20 cellular contexts compared by ENCODE assay signal in the genomic region with DNA sequence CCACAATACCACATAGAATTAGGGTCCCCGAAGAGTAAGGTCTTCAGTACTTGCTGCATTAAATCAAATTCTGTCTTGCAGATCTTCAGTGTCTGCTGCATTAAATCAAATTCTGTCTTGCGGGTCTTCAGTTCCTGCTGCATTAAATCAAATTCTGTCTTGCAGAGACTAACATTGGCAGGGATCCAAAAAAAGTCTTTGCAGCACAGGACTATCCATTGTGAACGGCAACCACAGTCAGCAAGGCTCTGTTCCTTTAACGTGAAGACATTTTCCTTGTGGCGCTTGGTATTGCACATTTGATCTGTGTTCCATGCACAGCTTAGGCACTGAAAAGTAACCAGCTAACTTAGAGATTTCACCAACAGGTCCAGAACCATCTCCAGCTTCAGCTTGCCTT. TPM values are rescaled to one million over a fixed set of nuclear protein-coding genes. Genes with fewer than 3 reads are reported as not detected.
DNase-seq lines count a peak whose midpoint lies in the region; ATAC-seq and TF ChIP-seq lines count a peak whose summit lies in the region.
"Had no signal": no experiment of that assay in that cellular context is flagged by ENCODE, and none has a peak within 500 bp of the region (broad histone marks: within the 10 kb centered on the region; RNA-seq: fewer than 3 reads in every experiment).

No MANE protein-coding gene starts in this region.

- DNase-seq in NCI-H1417 (lab: John Stamatoyannopoulos, UW) (peak in 2 of 3 experiments; percentile 9 to 22), NCI-H1417 treated with DMSO at 0.1 percent for 48 hours (lab: John Stamatoyannopoulos, UW) (no peak), SK-MEL-5 (ENCODE audit: low read depth, low spot score) (peak; percentile 44), fibroblast of mammary gland (ENCODE audit: low read depth) (peak; percentile 18)
- no peak for DNase-seq in activated CD4-positive, alpha-beta T cell treated with anti-CD3 and anti-CD28 coated beads for 1 hour
- DNase-seq: activated CD4-positive, alpha-beta T cell treated with anti-CD3 and anti-CD28 coated beads, Interleukin-2, amount 50 U/mL, for 1 hour; activated naive CD4-positive, alpha-beta T cell treated with anti-CD3 and anti-CD28 coated beads, Interleukin-2, amount 10 ng/mL, durations not matched to agents 7 days and 5 days; CD4-positive, CD25-positive, alpha-beta regulatory T cell; effector CD8-positive, alpha-beta T cell; MM.1S; NCI-H2171; OCI-M1; spleen had no signal

- peaks cover 20% of the 10 kb centered on the region for H3K27me3 ChIP-seq in skeletal muscle satellite cell (ENCODE audit: control insufficient read depth, insufficient read depth, low read length)
- H3K27me3 ChIP-seq: ovary had no signal

- no peaks in the 10 kb centered on the region for H3K9me3 ChIP-seq in skeletal muscle satellite cell (replicated peaks; ENCODE audit: low read length)
- H3K9me3 ChIP-seq: A549, ovary, spleen had no signal

- H3K4me2 ChIP-seq in skeletal muscle satellite cell (ENCODE audit: low read length): peak overlapping the region; percentile 52
- H3K4me2 ChIP-seq: A549 had no signal

- no peak overlapping the region for H3K4me3 ChIP-seq in fibroblast of mammary gland (ENCODE audit: control insufficient read depth, low read depth, low read length)
- no peak overlapping the region for H3K4me3 ChIP-seq in skeletal muscle satellite cell (ENCODE audit: low read length)
- H3K4me3 ChIP-seq: A549, ovary, spleen had no signal

- in situ Hi-C loops in SK-MEL-5 (cut with HindIII; ENCODE audit: low pct_unique_long_range_greater_than_20kb, low sequenced_read_pairs): no loop called here

- ATAC-seq in GM21786 (IDR thresholded peaks at IDR 0.05; ENCODE audit: unreplicated experiment): no peak
- ATAC-seq in HG03432 (IDR thresholded peaks at IDR 0.05; ENCODE audit: unreplicated experiment): no peak
- ATAC-seq: A549; left lobe of liver; stimulated activated effector memory CD8-positive, alpha-beta T cell treated with anti-CD3 and anti-CD28 coated beads, Interleukin-12 subunit alpha, Interleukin-12 subunit beta, amount 100 ng/mL, for 72 hours had no signal

- no peak overlapping the region for H3K9ac ChIP-seq in skeletal muscle satellite cell (ENCODE audit: low read depth, low read length)

- H3K4me1 ChIP-seq in skeletal muscle satellite cell (ENCODE audit: control insufficient read depth, insufficient read depth, low read length): peaks cover 14% of the 10 kb centered on the region
- H3K4me1 ChIP-seq: A549 had no signal

- no peaks in the 10 kb centered on the region for H3K36me3 ChIP-seq in skeletal muscle satellite cell (ENCODE audit: insufficient read depth, low read length)
- H3K36me3 ChIP-seq: ovary, spleen had no signal

- no peak for TF ChIP-seq CTCF in fibroblast of mammary gland (conservative IDR thresholded peaks at IDR 0.05; ENCODE audit: control insufficient read depth, insufficient read depth, low read depth, low read length)

RNA-seq across cellular contexts. Expression of gene POMGNT2, which starts 46.8 kb away (rescaled TPM):
- total RNA-seq in SK-MEL-5 (2014; rRNA removed; shearing (Covaris generic)): 16.1 and 16.2 TPM in 2 replicates
- 31.6 and 37.7 TPM in 2 replicates for polyA plus RNA-seq in SK-MEL-5 (2015; cell fraction: cytosol; rRNA removed)
- polyA plus RNA-seq in SK-MEL-5 (2015; cell fraction: nucleus; rRNA removed): 8.3 and 8.6 TPM in 2 replicates
- 7.9 and 11.4 TPM in 2 replicates for total RNA-seq in skeletal muscle satellite cell (2012; rRNA removed)

Comparison
In these comparisons a context has a peak if more than half of its experiments do, and no peak if none do; other contexts are left out.
1. DNase-seq: peak in NCI-H1417 (2 of 3), SK-MEL-5 (single experiment) and fibroblast of mammary gland (single experiment); none in NCI-H1417 treated with DMSO at 0.1 percent for 48 hours (single experiment) and activated CD4-positive, alpha-beta T cell treated with anti-CD3 and anti-CD28 coated beads for 1 hour (single experiment).